8 cellular contexts compared by ENCODE assay signal in the genomic region with DNA sequence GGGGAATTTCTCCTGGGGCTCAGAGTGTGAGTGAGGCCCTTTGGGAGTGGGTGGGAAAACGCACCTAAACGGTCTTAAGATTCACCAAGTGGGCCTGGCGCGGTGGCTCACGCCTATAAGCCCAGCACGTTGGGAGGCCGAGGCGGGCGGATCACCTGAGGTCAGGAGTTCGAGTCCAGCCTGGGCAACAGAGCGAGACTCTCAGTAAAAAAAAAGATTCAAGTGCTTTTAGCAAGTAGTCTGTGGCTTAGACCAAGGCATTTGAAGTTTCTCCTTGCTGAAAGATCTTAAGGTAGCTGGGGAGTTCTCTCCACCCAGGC. TPM values are rescaled to one million over a fixed set of nuclear protein-coding genes. Genes with fewer than 3 reads are reported as not detected.
DNase-seq lines count a peak whose midpoint lies in the region; ATAC-seq and TF ChIP-seq lines count a peak whose summit lies in the region.

No MANE protein-coding gene starts in this region.

- DNase-seq in IMR-90 (no peak), mammary epithelial cell (no peak), NCI-H82 treated with DMSO at 0.1 percent for 48 hours (lab: John Stamatoyannopoulos, UW; ENCODE audit: unreplicated experiment) (no peak), hypothalamus (lab: John Stamatoyannopoulos, UW) (no peak)
- DNase-seq in activated CD4-positive, alpha-beta T cell treated with anti-CD3 and anti-CD28 coated beads for 48 hours, result no peak

- peak overlapping the region; percentile 89; the same call in 1 of the 2 replicates for H3K23ac ChIP-seq in IMR-90 (ENCODE audit: low read depth, low read length)

- H4K8ac ChIP-seq in IMR-90 (ENCODE audit: low read depth in 2 of 2, low read length in 2 of 2), result no peak overlapping the region

- H3K27ac ChIP-seq in 22Rv1 (peak overlapping the region; percentile 92), IMR-90 (ENCODE audit: insufficient read depth, low read length) (peak overlapping the region; percentile 80), mammary epithelial cell (ENCODE audit: insufficient read depth, low read depth, low read length) (peak overlapping the region; percentile 98), mucosa of rectum (ENCODE audit: low read depth in 2 of 2, low read length in 2 of 2) (peak overlapping the region; percentile 97)

- CTCF ChIA-PET in IMR-90 (lab: Yijun Ruan, JAX), result interaction anchor here (1.2 kb wide), 1 partner anchor 23 kb away, joined by 3 read pairs; a partner anchor contains a TSS
- CTCF ChIA-PET in mammary epithelial cell (lab: Charles Lee; ENCODE audit: low non-redundant PET), result no interaction called here

- intact Hi-C loops in IMR-90 (cut with micrococcal nuclease) (loop anchor here (2.0 kb wide), 1 partner anchor 46 kb away; a partner anchor contains a TSS), mammary epithelial cell (cut with micrococcal nuclease) (no loop called here)

- peaks cover 17 to 65% of the 10 kb centered on the region in 2 experiments for H3K79me1 ChIP-seq in IMR-90 (ENCODE audit: low read depth in 1 of 2, low read length in 2 of 2)

- H3K4me1 ChIP-seq in IMR-90 (ENCODE audit: control insufficient read depth, insufficient read depth, low read length) (peaks cover 12% of the 10 kb centered on the region), mammary epithelial cell (ENCODE audit: insufficient read depth, low read length) (peaks cover 15% of the 10 kb centered on the region), mucosa of rectum (ENCODE audit: control insufficient read depth in 2 of 2, insufficient read depth in 2 of 2, low read length in 2 of 2) (peaks cover 13 to 16% of the 10 kb centered on the region in 2 donors)

- peaks cover 51% of the 10 kb centered on the region for H4K20me1 ChIP-seq in IMR-90 (ENCODE audit: insufficient read depth, low read length)
- peaks cover 7% of the 10 kb centered on the region for H4K20me1 ChIP-seq in mammary epithelial cell (ENCODE audit: insufficient read depth, low read length)

- no peak for TF ChIP-seq RAD21 in IMR-90 (IDR thresholded peaks at IDR 0.05; ENCODE audit: low read length)

- ATAC-seq in IMR-90 (ENCODE audit: low read depth), result no peak
- ATAC-seq in GM21737 (IDR thresholded peaks at IDR 0.05; ENCODE audit: unreplicated experiment), result no peak

- dilution Hi-C loops in IMR-90 (cut with HindIII; ENCODE audit: low sequenced_read_pairs, unreplicated experiment) (no loop called here), mammary epithelial cell (cut with HindIII; ENCODE audit: low sequenced_read_pairs) (loop anchor here (5.0 kb wide), 2 partner anchors 44 to 91 kb away; a partner anchor contains a TSS)

- H2AK9ac ChIP-seq in IMR-90 (replicated peaks; ENCODE audit: low read depth, low read length, poor library complexity), result peak overlapping the region; percentile 99

- no TSS peak for BruUV-seq in IMR-90 (replicated peaks; lab: Mats Ljungman, UMichigan)
- no TSS peak for BruUV-seq in mammary epithelial cell (replicated peaks; lab: Mats Ljungman, UMichigan)

- H4K5ac ChIP-seq in IMR-90 (ENCODE audit: low read depth, low read length), result no peak overlapping the region

- H3K9me3 ChIP-seq in IMR-90 (ENCODE audit: control insufficient read depth, insufficient read depth, low read length) (no peaks in the 10 kb centered on the region), mammary epithelial cell (replicated peaks; ENCODE audit: insufficient read depth, low read length) (no peaks in the 10 kb centered on the region), mucosa of rectum (ENCODE audit: control insufficient read depth in 2 of 2, low read length in 2 of 2) (no peaks in the 10 kb centered on the region)

- no peak overlapping the region for H2BK15ac ChIP-seq in IMR-90 (ENCODE audit: low read depth, low read length)

- H3K4me3 ChIP-seq in IMR-90 (ENCODE audit: insufficient read depth, low read depth, low read length) (peak overlapping the region; percentile 78), mammary epithelial cell (replicated peaks in 1 of 3; ENCODE audit: insufficient read depth in 1 of 3, low read depth in 2 of 3, low read length in 3 of 3) (peak overlapping the region; percentile 83 to 92 (median 86)), mucosa of rectum (ENCODE audit: low read length in 2 of 2) (peak overlapping the region; percentile 82 to 97)

- H2AK5ac ChIP-seq in IMR-90 (ENCODE audit: low read depth, low read length), result peak overlapping the region; percentile 95; the same call in 1 of the 2 replicates

- peak overlapping the region; percentile 69 for H3K56ac ChIP-seq in IMR-90 (ENCODE audit: extremely low read depth, insufficient read depth, low read length)

- peaks cover 19% of the 10 kb centered on the region for H3K9me1 ChIP-seq in IMR-90 (ENCODE audit: insufficient read depth, low read length)

- H3K27me3 ChIP-seq in IMR-90 (ENCODE audit: control insufficient read depth, insufficient read depth, low read length) (no peaks in the 10 kb centered on the region), mammary epithelial cell (ENCODE audit: insufficient read depth, low read length) (no peaks in the 10 kb centered on the region), mucosa of rectum (ENCODE audit: control insufficient read depth in 2 of 2, insufficient read depth in 2 of 2, low read length in 2 of 2) (no peaks in the 10 kb centered on the region)

- peak overlapping the region; percentile 98 for H3K9ac ChIP-seq in IMR-90 (ENCODE audit: low read depth, low read length)
- peak overlapping the region; percentile 98 for H3K9ac ChIP-seq in mammary epithelial cell (ENCODE audit: insufficient read depth, low read length)
- H3K9ac ChIP-seq in mucosa of rectum (ENCODE audit: low read depth in 1 of 2, low read length in 2 of 2), result peak overlapping the region; percentile 83 to 98

- H2AFZ ChIP-seq in IMR-90 (replicated peaks; ENCODE audit: low read length, poor library complexity) (peak overlapping the region; percentile 3), mammary epithelial cell (ENCODE audit: low read depth, low read length) (no peak overlapping the region)

- H2BK20ac ChIP-seq in IMR-90 (ENCODE audit: low read depth, low read length), result no peak overlapping the region

- no peak for TF ChIP-seq POLR2A in IMR-90 (IDR thresholded peaks at IDR 0.05; ENCODE audit: low read depth, low read length)

- H3K14ac ChIP-seq in IMR-90 (replicated peaks; ENCODE audit: low read depth, low read length), result peak overlapping the region; percentile 93

- no peak overlapping the region for H2BK120ac ChIP-seq in IMR-90 (ENCODE audit: low read depth, low read length)

- peaks cover 44% of the 10 kb centered on the region for H3K36me3 ChIP-seq in IMR-90 (ENCODE audit: control insufficient read depth, insufficient read depth, low read length)
- peaks cover 24% of the 10 kb centered on the region for H3K36me3 ChIP-seq in mammary epithelial cell (ENCODE audit: insufficient read depth, low read length)
- H3K36me3 ChIP-seq in mucosa of rectum (ENCODE audit: control insufficient read depth in 2 of 2, insufficient read depth in 2 of 2, low read length in 2 of 2), result peaks cover 27 to 39% of the 10 kb centered on the region in 2 donors

- H4K91ac ChIP-seq in IMR-90 (ENCODE audit: insufficient read depth, low read depth, low read length), result no peak overlapping the region

- in situ Hi-C loops in IMR-90 (cut with MboI; ENCODE audit: low sequenced_read_pairs) (no loop called here), mammary epithelial cell (cut with MboI; ENCODE audit: low sequenced_read_pairs in 2 of 2) (loop anchor here in 1 of 2 donors (25.0 kb wide), 1 partner anchor 711 kb away; a partner anchor contains a TSS)

- H3K18ac ChIP-seq in IMR-90 (ENCODE audit: low read depth, low read length), result no peak overlapping the region

- 42% methylated on average over 4 of the region's 11 CpGs; no CpG with 5 or more reads in 1 of the 2 experiments for WGBS in IMR-90 (ENCODE audit: extremely low coverage in 2 of 2, insufficient read length in 1 of 2), 2 experiments
- 43% methylated on average over 9 of the region's 11 CpGs for WGBS in mammary epithelial cell (ENCODE audit: low coverage, missing lambda C conversion rate)

- POLR2A ChIA-PET in IMR-90 (lab: Charles Lee; ENCODE audit: unreplicated experiment), result no interaction called here

- peak overlapping the region; percentile 98 for H3K4me2 ChIP-seq in IMR-90 (ENCODE audit: low read depth, low read length)
- H3K4me2 ChIP-seq in mammary epithelial cell (ENCODE audit: insufficient read depth, low read depth, low read length), result peak overlapping the region; percentile 86

- H3K79me2 ChIP-seq in mammary epithelial cell (ENCODE audit: insufficient read depth, low read length), result peaks cover 45% of the 10 kb centered on the region

- H3K4ac ChIP-seq in IMR-90 (ENCODE audit: low read depth, low read length), result peak overlapping the region; percentile 92

- TF ChIP-seq CTCF in 22Rv1 (IDR thresholded peaks at IDR 0.05) (no peak), IMR-90 (conservative IDR thresholded peaks at IDR 0.05; ENCODE audit: low read depth, low read length) (no peak), mammary epithelial cell (conservative IDR thresholded peaks at IDR 0.05 in 1 of 2, IDR thresholded peaks at IDR 0.05 in 1 of 2; ENCODE audit: extremely low read depth in 1 of 2, insufficient read depth in 1 of 2, low read depth in 1 of 2, low read length in 2 of 2) (no peak)

- H2BK5ac ChIP-seq in IMR-90 (ENCODE audit: low read depth, low read length, poor library complexity, severe bottlenecking), result peak overlapping the region; percentile 75

RNA-seq across cellular contexts. Expression of a gene that starts 1.4 kb away (rescaled TPM):
- 1,837 and 2,171 TPM in 2 replicates for total RNA-seq in IMR-90 (2012; rRNA removed)
- polyA plus RNA-seq in IMR-90 (2012; rRNA removed), result 2,128 and 2,255 TPM in 2 replicates
- polyA plus RNA-seq in IMR-90 (2012; cell fraction: cytosol; rRNA removed), result 2,467 and 3,082 TPM in 2 replicates
- polyA plus RNA-seq in IMR-90 (2012; cell fraction: nucleus; rRNA removed; ENCODE audit: low replicate concordance), result 595 and 1,006 TPM in 2 replicates
- 1,000 to 10,000 TPM; 1,053 to 1,537 TPM for total RNA-seq in mammary epithelial cell
- 2,133 TPM for polyA plus RNA-seq in mammary epithelial cell
- 614 TPM for polyA minus RNA-seq in mammary epithelial cell

RNA-seq across cellular contexts. Expression of a gene that starts 11.3 kb away (rescaled TPM):
- not detected in 2 replicates for total RNA-seq in IMR-90 (2012; rRNA removed)
- 0.07 and 0.16 TPM in 2 replicates for polyA plus RNA-seq in IMR-90 (2012; rRNA removed)
- 0.06 and 0.12 TPM in 2 replicates for polyA plus RNA-seq in IMR-90 (2012; cell fraction: cytosol; rRNA removed)
- 1.0 and 1.8 TPM in 2 replicates for polyA plus RNA-seq in IMR-90 (2012; cell fraction: nucleus; rRNA removed; ENCODE audit: low replicate concordance)
- total RNA-seq in mammary epithelial cell, result under 1 TPM; 0.33 to 0.52 TPM
- polyA plus RNA-seq in mammary epithelial cell, result 0.39 TPM
- polyA minus RNA-seq in mammary epithelial cell, result not detected

RNA-seq across cellular contexts. Expression of a gene that starts 23.5 kb away (rescaled TPM):
- total RNA-seq in IMR-90 (2012; rRNA removed), result 15.3 and 15.8 TPM in 2 replicates
- 51.6 and 52.5 TPM in 2 replicates for polyA plus RNA-seq in IMR-90 (2012; rRNA removed)
- 45.2 and 47.2 TPM in 2 replicates for polyA plus RNA-seq in IMR-90 (2012; cell fraction: cytosol; rRNA removed)
- 238 and 324 TPM in 2 replicates for polyA plus RNA-seq in IMR-90 (2012; cell fraction: nucleus; rRNA removed; ENCODE audit: low replicate concordance)
- 100 to 1,000 TPM in 1 of 2 donors, 10 to 100 TPM in 1; 53.5 to 101 TPM for total RNA-seq in mammary epithelial cell
- polyA plus RNA-seq in mammary epithelial cell, result 54.6 TPM
- 73.4 TPM for polyA minus RNA-seq in mammary epithelial cell

RNA-seq across cellular contexts. Expression of a gene that starts 30.4 kb away (rescaled TPM):
- 0.56 TPM in 1 of 2 replicates, not detected in the other for total RNA-seq in IMR-90 (2012; rRNA removed)
- not detected in 2 replicates for polyA plus RNA-seq in IMR-90 (2012; rRNA removed)
- polyA plus RNA-seq in IMR-90 (2012; cell fraction: cytosol; rRNA removed), result 0.08 and 0.25 TPM in 2 replicates
- 0.34 TPM in 1 of 2 replicates, not detected in the other for polyA plus RNA-seq in IMR-90 (2012; cell fraction: nucleus; rRNA removed; ENCODE audit: low replicate concordance)
- total RNA-seq in mammary epithelial cell, result not detected
- polyA plus RNA-seq in mammary epithelial cell, result not detected
- polyA minus RNA-seq in mammary epithelial cell, result not detected

RNA-seq across cellular contexts. Expression of a gene that starts 31.6 kb away (rescaled TPM):
- total RNA-seq in IMR-90 (2012; rRNA removed) (0.56 and 0.90 TPM in 2 replicates), mammary epithelial cell (10 to 100 TPM in 1 of 2 donors, 1 to 10 TPM in 1; 2.3 to 27.3 TPM)
- polyA plus RNA-seq in IMR-90 (2012; rRNA removed) (16.0 and 17.2 TPM in 2 replicates), mammary epithelial cell (4.6 TPM)
- polyA plus RNA-seq in IMR-90 (2012; cell fraction: cytosol; rRNA removed), result 10.6 and 11.1 TPM in 2 replicates
- 141 and 200 TPM in 2 replicates for polyA plus RNA-seq in IMR-90 (2012; cell fraction: nucleus; rRNA removed; ENCODE audit: low replicate concordance)
- polyA minus RNA-seq in mammary epithelial cell, result 22.7 TPM
